12 cellular contexts compared by ENCODE assay signal in genomic region chr18:36628435-36629094, GRCh38.
DNase-seq lines count a peak whose midpoint lies in the region; ATAC-seq and TF ChIP-seq lines count a peak whose summit lies in the region.
"Had no signal": no experiment of that assay in that cellular context is flagged by ENCODE, and none has a peak within 500 bp of the region (broad histone marks: within the 10 kb centered on the region; RNA-seq: fewer than 3 reads in every experiment).

No MANE protein-coding gene starts in this region.

- DNase-seq in AG04449 (ENCODE audit: low read depth, low spot score) (peak; percentile 34), HuH-7.5 (ENCODE audit: low spot score) (peak; percentile 18), fibroblast of gingiva (ENCODE audit: low read depth) (peak; percentile 78), myocyte (ENCODE audit: low read depth) (peak; percentile 43), NCI-H2171 treated with DMSO at 0.1 percent for 48 hours (lab: John Stamatoyannopoulos, UW) (no peak), middle frontal gyrus (ENCODE audit: extremely low spot score, low spot score) (no peak), NCI-H82 (lab: John Stamatoyannopoulos, UW) (no peak)
- DNase-seq: DMS79 treated with DMSO at 0.1 percent for 48 hours; nephron progenitor cell; stimulated activated CD4-positive, alpha-beta T cell treated with anti-CD3 and anti-CD28 coated beads, Interleukin-2, amount 100 ng/mL, for 24 hours; stimulated activated naive CD4-positive, alpha-beta T cell had no signal

- CTCF ChIA-PET in AG04449 (lab: Yijun Ruan, JAX), result no interaction called here

- no peak overlapping the region for H3K4me3 ChIP-seq in AG04449 (ENCODE audit: low read depth, low read length)

- no peak for ATAC-seq in GM19455 (IDR thresholded peaks at IDR 0.05; ENCODE audit: unreplicated experiment)

- TF ChIP-seq CTCF in AG04449 (IDR thresholded peaks at IDR 0.05; ENCODE audit: insufficient read depth, low read length, missing control alignments), result no peak

- POLR2A ChIA-PET in AG04449 (lab: Yijun Ruan, JAX), result no interaction called here

Comparison
In these comparisons a context has a peak if more than half of its experiments do, and no peak if none do; other contexts are left out.
1. DNase-seq: peak in AG04449 (single experiment), HuH-7.5 (single experiment), fibroblast of gingiva (single experiment) and myocyte (single experiment); none in NCI-H2171 treated with DMSO at 0.1 percent for 48 hours (single experiment), middle frontal gyrus (single experiment) and NCI-H82 (single experiment).